In the genomic region with DNA sequence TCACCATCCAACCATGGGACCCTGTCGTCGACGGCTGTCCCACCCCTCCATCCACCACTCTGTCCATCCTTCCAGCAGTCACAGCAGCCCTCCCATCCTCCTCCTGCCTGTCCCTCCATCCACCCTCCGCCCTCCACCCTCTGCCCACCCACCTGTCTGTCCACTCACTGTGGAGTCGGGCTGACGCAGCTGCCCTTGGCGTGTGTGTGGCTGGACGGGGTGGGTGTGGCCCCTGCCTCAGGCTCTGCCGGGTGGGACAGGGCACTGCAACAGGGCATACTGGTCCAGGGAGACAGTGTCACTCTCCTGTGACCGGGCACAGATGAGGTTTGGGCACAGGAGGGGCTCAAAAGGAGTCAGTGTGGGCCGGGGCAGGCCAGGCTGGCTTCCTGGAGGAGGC, we compare ENCODE assay signal across 16 cellular contexts. TPM values are rescaled to one million over a fixed set of nuclear protein-coding genes. Genes with fewer than 3 reads are reported as not detected.
DNase-seq lines count a peak whose midpoint lies in the region; ATAC-seq, FAIRE-seq and TF ChIP-seq lines count a peak whose summit lies in the region.
"Had no signal": no experiment of that assay in that cellular context is flagged by ENCODE, and none has a peak within 500 bp of the region (broad histone marks: within the 10 kb centered on the region; RNA-seq: fewer than 3 reads in every experiment).

No MANE protein-coding gene starts in this region.

- H3K4me2 ChIP-seq in GM23248 (ENCODE audit: unreplicated experiment) (no peak overlapping the region), neuronal stem cell (ENCODE audit: insufficient read depth, low read length, poor library complexity, severe bottlenecking) (no peak overlapping the region)

- H3K79me2 ChIP-seq in GM23248 (ENCODE audit: insufficient read depth) = no peaks in the 10 kb centered on the region

- H3K18ac ChIP-seq in neuronal stem cell (ENCODE audit: low read length) = peak overlapping the region; percentile 76

- H2BK5ac ChIP-seq in neuronal stem cell (ENCODE audit: low read length) = peak overlapping the region; percentile 82

- no peaks in the 10 kb centered on the region for H3K27me3 ChIP-seq in GM23248 (replicated peaks; ENCODE audit: insufficient read depth)
- no peaks in the 10 kb centered on the region for H3K27me3 ChIP-seq in bronchial epithelial cell (ENCODE audit: control insufficient read depth, insufficient read depth, low read length)
- H3K27me3 ChIP-seq in neuronal stem cell (ENCODE audit: control insufficient read depth in 3 of 3, insufficient read depth in 3 of 3, low read depth in 1 of 3, low read length in 3 of 3) = peaks cover 0 to 3% (median 0%) of the 10 kb centered on the region in 3 experiments

- no peak overlapping the region for H3K4me3 ChIP-seq in GM23248
- peak overlapping the region; percentile 76 for H3K4me3 ChIP-seq in bronchial epithelial cell (ENCODE audit: low read depth, low read length)
- H3K4me3 ChIP-seq in neuronal stem cell (ENCODE audit: low read length in 2 of 2) = no peak overlapping the region
- H3K4me3 ChIP-seq: GM12878 had no signal

- H3K9me3 ChIP-seq in GM23248 (ENCODE audit: low read depth) (no peaks in the 10 kb centered on the region), neuronal stem cell (replicated peaks in 1 of 2; ENCODE audit: control insufficient read depth in 2 of 2, insufficient read depth in 1 of 2, low read depth in 1 of 2, low read length in 2 of 2) (peaks cover 0 to 6% of the 10 kb centered on the region in 2 donors)

- no peaks in the 10 kb centered on the region for H4K20me1 ChIP-seq in GM23248 (ENCODE audit: insufficient read depth)

- H3K9me2 ChIP-seq in GM23248 (ENCODE audit: insufficient read depth) = no peaks in the 10 kb centered on the region

- H2AK5ac ChIP-seq in neuronal stem cell (ENCODE audit: low read depth, low read length) = peak overlapping the region; percentile 97

- H3K36me3 ChIP-seq in GM23248 (ENCODE audit: low read depth) = no peaks in the 10 kb centered on the region
- peaks cover 20% of the 10 kb centered on the region for H3K36me3 ChIP-seq in bronchial epithelial cell (ENCODE audit: control insufficient read depth, insufficient read depth, low read length)
- no peaks in the 10 kb centered on the region for H3K36me3 ChIP-seq in neuronal stem cell (replicated peaks in 1 of 2; ENCODE audit: control insufficient read depth in 2 of 2, insufficient read depth in 2 of 2, low read length in 2 of 2)

- H4K91ac ChIP-seq in neuronal stem cell (ENCODE audit: low read depth, low read length, poor library complexity) = no peak overlapping the region

- 34 to 48% methylated on average over 9 to 11 of the region's 11 CpGs for WGBS in GM23248 (ENCODE audit: low coverage in 1 of 2, low lambda C conversion rate in 2 of 2, missing lambda C conversion rate in 2 of 2), 2 experiments
- no CpG with 5 or more reads among the region's 11 CpGs for WGBS in neuronal stem cell (ENCODE audit: extremely low coverage in 2 of 2, insufficient read length in 2 of 2, insufficient replicate concordance in 1 of 2), 2 donors

- no peak overlapping the region for H3K9ac ChIP-seq in GM23248
- peak overlapping the region; percentile 21 for H3K9ac ChIP-seq in neuronal stem cell (ENCODE audit: low read depth, low read length, poor library complexity)

- peak overlapping the region; percentile 43 for H4K8ac ChIP-seq in neuronal stem cell (ENCODE audit: low read depth, low read length)

- H3K27ac ChIP-seq in GM23248 (no peak overlapping the region), neuronal stem cell (replicated peaks; ENCODE audit: low read length) (no peak overlapping the region)
- H3K27ac ChIP-seq: HL-60 had no signal

- no peak for ATAC-seq in GM18870 (IDR thresholded peaks at IDR 0.05; ENCODE audit: unreplicated experiment)

- no peak overlapping the region for H3K4ac ChIP-seq in neuronal stem cell (ENCODE audit: low read length)

- DNase-seq in GM23248 = peak; percentile 41
- no peak for DNase-seq in bronchial epithelial cell (ENCODE audit: low read depth)
- DNase-seq in neuronal stem cell (ENCODE audit: low spot score) = no peak
- DNase-seq in NCI-H524 (lab: John Stamatoyannopoulos, UW) = no peak
- no peak for DNase-seq in pons (ENCODE audit: low spot score)
- DNase-seq: activated B cell treated with CpG ODN at 0.5 μM for 24 hours; activated naive CD4-positive, alpha-beta T cell treated with anti-CD3 and anti-CD28 coated beads, Interleukin-2, amount 50 U/mL, for 16 hours; C1 segment of cervical spinal cord; islet precursor cell; NCI-H187; NCI-H510A treated with DMSO at 0.1 percent for 48 hours; stimulated activated CD4-positive, alpha-beta T cell treated with anti-CD3 and anti-CD28 coated beads, Interleukin-4, amount 100 ng/mL, for 4 hours; stimulated activated naive CD4-positive, alpha-beta T cell had no signal

- H3F3A ChIP-seq in GM23248 (ENCODE audit: insufficient read depth) = no peaks in the 10 kb centered on the region

- no peak overlapping the region for H2BK120ac ChIP-seq in neuronal stem cell (ENCODE audit: low read depth, low read length)

- H2BK12ac ChIP-seq in neuronal stem cell (ENCODE audit: low read length) = peak overlapping the region; percentile 84

- H2BK15ac ChIP-seq in neuronal stem cell (ENCODE audit: low read length) = peak overlapping the region; percentile 55

- H3K23ac ChIP-seq in neuronal stem cell (ENCODE audit: low read depth, low read length, poor library complexity) = peak overlapping the region; percentile 80

- peak overlapping the region; percentile 56 for H3K14ac ChIP-seq in neuronal stem cell (ENCODE audit: low read length)

- peaks cover 13% of the 10 kb centered on the region for H3K4me1 ChIP-seq in GM23248 (ENCODE audit: insufficient read depth)
- H3K4me1 ChIP-seq in neuronal stem cell (ENCODE audit: control insufficient read depth in 2 of 2, insufficient read depth in 1 of 2, low read depth in 1 of 2, low read length in 2 of 2) = peaks cover 6 to 8% of the 10 kb centered on the region in 2 donors

- in situ Hi-C loops in GM23248 (cut with MboI) = no loop called here

- peaks cover 5% of the 10 kb centered on the region for H3K79me1 ChIP-seq in neuronal stem cell (ENCODE audit: low read depth, low read length)

- H2AFZ ChIP-seq in GM23248 (no peak overlapping the region), neuronal stem cell (ENCODE audit: low read length) (no peak overlapping the region)

- FAIRE-seq in bronchial epithelial cell (lab: Jason Lieb, UNC) = no peak
- FAIRE-seq: GM12878 had no signal

- TF ChIP-seq CTCF in bronchial epithelial cell (IDR thresholded peaks at IDR 0.05; ENCODE audit: insufficient read depth, low read length, severe bottlenecking) = no peak

RNA-seq across cellular contexts. Expression of a gene that starts 1.9 kb away (rescaled TPM):
- 1.2 and 4.9 TPM in 2 replicates for total RNA-seq in GM23248 (2014; rRNA removed; shearing (Covaris generic))
- polyA plus RNA-seq in GM23248 (2016; fragmentation: Nextera tagmentation; extraction: Ambion mirVana) = 2.2 and 2.4 TPM in 2 replicates
- 231 and 328 TPM in 2 replicates for total RNA-seq in bronchial epithelial cell
- 0.40 TPM for polyA plus RNA-seq in neuronal stem cell (2013, experiment 1 of 2)
- 0.40 TPM for polyA plus RNA-seq in neuronal stem cell (2013, experiment 2 of 2)

RNA-seq across cellular contexts. Expression of a gene that starts 18.9 kb away (rescaled TPM):
- total RNA-seq in GM23248 (2014; rRNA removed; shearing (Covaris generic)) = 17.7 and 28.3 TPM in 2 replicates
- polyA plus RNA-seq in GM23248 (2016; fragmentation: Nextera tagmentation; extraction: Ambion mirVana) = 59.5 and 61.1 TPM in 2 replicates
- 15.9 and 24.7 TPM in 2 replicates for total RNA-seq in bronchial epithelial cell
- polyA plus RNA-seq in neuronal stem cell (2013, experiment 1 of 2) = 15.1 TPM
- polyA plus RNA-seq in neuronal stem cell (2013, experiment 2 of 2) = 13.4 TPM

RNA-seq across cellular contexts. Expression of a gene that starts 26.6 kb away (rescaled TPM):
- total RNA-seq in GM23248 (2014; rRNA removed; shearing (Covaris generic)) = 16.5 and 24.7 TPM in 2 replicates
- 1.9 and 2.3 TPM in 2 replicates for polyA plus RNA-seq in GM23248 (2016; fragmentation: Nextera tagmentation; extraction: Ambion mirVana)
- total RNA-seq in bronchial epithelial cell = 10.8 and 11.4 TPM in 2 replicates
- polyA plus RNA-seq in neuronal stem cell (2013, experiment 1 of 2) = 87.0 TPM
- 87.3 TPM for polyA plus RNA-seq in neuronal stem cell (2013, experiment 2 of 2)
- total RNA-seq: activated B cell treated with CpG ODN at 0.5 μM for 24 hours had no signal

RNA-seq across cellular contexts. Expression of a gene that starts 45.9 kb away (rescaled TPM):
- total RNA-seq in GM23248 (2014; rRNA removed; shearing (Covaris generic)) = not detected in 2 replicates
- not detected in 2 replicates for polyA plus RNA-seq in GM23248 (2016; fragmentation: Nextera tagmentation; extraction: Ambion mirVana)
- total RNA-seq in bronchial epithelial cell = 7.4 and 9.2 TPM in 2 replicates
- 2.8 TPM for polyA plus RNA-seq in neuronal stem cell (2013, experiment 1 of 2)
- 1.9 TPM for polyA plus RNA-seq in neuronal stem cell (2013, experiment 2 of 2)

RNA-seq across cellular contexts. Expression of a gene that starts 54.2 kb away (rescaled TPM):
- 29.2 and 44.1 TPM in 2 replicates for total RNA-seq in GM23248 (2014; rRNA removed; shearing (Covaris generic))
- polyA plus RNA-seq in GM23248 (2016; fragmentation: Nextera tagmentation; extraction: Ambion mirVana) = 20.1 and 22.2 TPM in 2 replicates
- 26.3 and 29.4 TPM in 2 replicates for total RNA-seq in bronchial epithelial cell
- polyA plus RNA-seq in neuronal stem cell (2013, experiment 1 of 2) = 27.4 TPM
- 26.0 TPM for polyA plus RNA-seq in neuronal stem cell (2013, experiment 2 of 2)

Comparison
In these comparisons a context has a peak if more than half of its experiments do, and no peak if none do; other contexts are left out.
1. RNA of a gene that starts 1.9 kb away (total RNA-seq): 231 to 328 TPM in bronchial epithelial cell; 1.2 to 4.9 TPM in GM23248; every median in the first group is over 10 times any median in the second.